21 cellular contexts compared by ENCODE assay signal in genomic region chr13:74562381-74562780, GRCh38.
"Had no signal": no experiment of that assay in that cellular context is flagged by ENCODE, and none has a peak within 500 bp of the region (broad histone marks: within the 10 kb centered on the region; RNA-seq: fewer than 3 reads in every experiment).

No MANE protein-coding gene starts in this region.

- H3K27me3 ChIP-seq: ascending aorta, cardiac muscle cell, gastroesophageal sphincter, testis, uterus had no signal

- H3K4me1 ChIP-seq: ascending aorta, gastroesophageal sphincter, testis, uterus had no signal

- ATAC-seq: activated CD8-positive, alpha-beta T cell treated with anti-CD3 and anti-CD28 coated beads, Interleukin-2, amount 10 ng/mL, durations not matched to agents 7 days and 5 days; gastroesophageal sphincter; left ventricle myocardium superior; natural killer cell; sciatic nerve had no signal

- H3K4me3 ChIP-seq: ascending aorta, cardiac muscle cell, gastroesophageal sphincter, testis, uterus had no signal

- H3K9me3 ChIP-seq: ascending aorta, gastroesophageal sphincter, testis, uterus had no signal

- H3K27ac ChIP-seq: ascending aorta, cardiac muscle cell, epithelial cell of prostate, gastroesophageal sphincter, testis, uterus, VCaP had no signal

- H3K36me3 ChIP-seq: ascending aorta, cardiac muscle cell, gastroesophageal sphincter, uterus had no signal

- DNase-seq: activated CD4-positive, alpha-beta T cell treated with anti-CD3 and anti-CD28 coated beads, Interleukin-2, amount 10 ng/mL, durations not matched to agents 7 days and 5 days; activated CD4-positive, CD25-positive, alpha-beta regulatory T cell treated with anti-CD3 and anti-CD28 coated beads, Interleukin-2, amount 50 U/mL, for 72 hours; activated CD8-positive, alpha-beta T cell treated with anti-CD3 and anti-CD28 coated beads, Interleukin-2, amount 10 ng/mL, durations not matched to agents 7 days and 5 days; activated gamma-delta T cell treated with Interleukin-2 at 50 U/mL for 16 hours; head of caudate nucleus; hypothalamus; left ventricle myocardium superior; midbrain; natural killer cell; stimulated activated CD4-positive, alpha-beta T cell treated with anti-CD3 and anti-CD28 coated beads, Interleukin-4, amount 100 ng/mL, for 1 hour; stimulated activated naive CD4-positive, alpha-beta T cell; T-helper 2 cell; testis; trophoblast cell; uterus had no signal
